ENCODE assay signal across 24 cellular contexts in genomic region chr6:52642381-52642780, GRCh38. TPM values are rescaled to one million over a fixed set of nuclear protein-coding genes. Genes with fewer than 3 reads are reported as not detected.
DNase-seq lines count a peak whose midpoint lies in the region; FAIRE-seq and TF ChIP-seq lines count a peak whose summit lies in the region.
"Had no signal": no experiment of that assay in that cellular context is flagged by ENCODE, and none has a peak within 500 bp of the region (broad histone marks: within the 10 kb centered on the region; RNA-seq: fewer than 3 reads in every experiment).

No MANE protein-coding gene starts in this region.

- no peaks in the 10 kb centered on the region for H3F3A ChIP-seq in SK-N-SH (replicated peaks; ENCODE audit: insufficient read depth)

- H3K27me3 ChIP-seq in SK-N-SH (ENCODE audit: insufficient read depth) = no peaks in the 10 kb centered on the region
- H3K27me3 ChIP-seq: BE2C, testis had no signal

- DNase-seq in D721Med (ENCODE audit: insufficient read length, low spot score) (peak; percentile 36), NCI-H1417 (lab: John Stamatoyannopoulos, UW) (peak in 2 of 3 experiments; percentile 45 to 85), NCI-H748 treated with DMSO at 0.1 percent for 48 hours (lab: John Stamatoyannopoulos, UW) (peak; percentile 51), left kidney (ENCODE audit: low read depth, low spot score) (peak; percentile 62), SK-N-SH (no peak), OCI-LY7 (ENCODE audit: low spot score) (no peak), EL (no peak), GM10266 (ENCODE audit: extremely low spot score) (no peak)
- DNase-seq: activated CD4-positive, alpha-beta T cell treated with anti-CD3 and anti-CD28 coated beads for 1 hour; activated CD8-positive, alpha-beta T cell treated with anti-CD3 and anti-CD28 coated beads for 36 hours; activated naive CD4-positive, alpha-beta T cell treated with anti-CD3 and anti-CD28 coated beads, Interleukin-2, amount 50 U/mL, for 16 hours; amniotic stem cell; BE2C; effector CD4-positive, alpha-beta T cell; glutamatergic neuron; H9; left ventricle myocardium superior; NCI-H2029; NCI-H446; stimulated activated naive CD8-positive, alpha-beta T cell treated with anti-CD3 and anti-CD28 coated beads, Interleukin-15, Interleukin-2, amounts not matched to agents 100 U/mL and 50 U/mL, for 24 hours; testis had no signal

- H3K27ac ChIP-seq in SK-N-SH (ENCODE audit: low read depth in 2 of 2, low read length in 1 of 2) (no peak overlapping the region), OCI-LY7 (ENCODE audit: low read depth, low read length, poor library complexity, severe bottlenecking) (no peak overlapping the region)
- H3K27ac ChIP-seq: epithelial cell of prostate, KMS-11, testis had no signal

- H3K36me3 ChIP-seq in SK-N-SH (replicated peaks in 1 of 2; ENCODE audit: control insufficient read depth in 1 of 2, insufficient read depth in 2 of 2, low read length in 1 of 2) (no peaks in the 10 kb centered on the region), OCI-LY7 (ENCODE audit: insufficient read depth, low read length) (no peaks in the 10 kb centered on the region)
- H3K36me3 ChIP-seq: BE2C had no signal

- H3K4me1 ChIP-seq in SK-N-SH (ENCODE audit: control insufficient read depth in 1 of 2, insufficient read depth in 2 of 2, low read depth in 1 of 2, low read length in 1 of 2) (peaks cover 3 to 12% of the 10 kb centered on the region in 2 experiments; a peak in 2 of 4 replicates), OCI-LY7 (ENCODE audit: insufficient read depth, low read length, poor library complexity, severe bottlenecking) (no peaks in the 10 kb centered on the region)
- H3K4me1 ChIP-seq: BE2C, testis had no signal

- POLR2A ChIA-PET in SK-N-SH (lab: Yijun Ruan, JAX) (no interaction called here), OCI-LY7 (lab: Charles Lee) (interaction anchor here (0.5 to 1.8 kb wide), 4 partner anchors 9 to 1302 kb away, joined by 3 to 10 read pairs (median 5); no protein-coding TSS in a partner anchor)

- H3K9me2 ChIP-seq in SK-N-SH = no peaks in the 10 kb centered on the region
- H3K9me2 ChIP-seq in OCI-LY7 (ENCODE audit: insufficient read depth, low read length) = no peaks in the 10 kb centered on the region

- no peaks in the 10 kb centered on the region for H3K79me2 ChIP-seq in SK-N-SH (ENCODE audit: insufficient read depth)
- H3K79me2 ChIP-seq in OCI-LY7 (ENCODE audit: insufficient read depth, low read depth, low read length) = no peaks in the 10 kb centered on the region

- TF ChIP-seq CTCF in D721Med (IDR thresholded peaks at IDR 0.05; ENCODE audit: insufficient read depth, missing control alignments) = no peak
- TF ChIP-seq CTCF in SK-N-SH (IDR thresholded peaks at IDR 0.05) = no peak
- TF ChIP-seq CTCF in OCI-LY7 (conservative IDR thresholded peaks at IDR 0.05; ENCODE audit: low read length) = no peak
- TF ChIP-seq CTCF in GM10266 (IDR thresholded peaks at IDR 0.05; ENCODE audit: control insufficient read depth, insufficient read depth, low read depth, missing control alignments) = no peak

- no peak for TF ChIP-seq EP300 in SK-N-SH (IDR thresholded peaks at IDR 0.05; ENCODE audit: borderline replicate concordance in 1 of 2, low read depth in 1 of 2, low read length in 1 of 2)

- BruUV-seq in OCI-LY7 (replicated peaks; lab: Mats Ljungman, UMichigan) = no TSS peak

- no peak overlapping the region for H3K4me3 ChIP-seq in SK-N-SH (ENCODE audit: low read depth in 2 of 2, low read length in 1 of 2)
- H3K4me3 ChIP-seq in OCI-LY7 (ENCODE audit: low read depth, low read length, poor library complexity, severe bottlenecking) = no peak overlapping the region
- H3K4me3 ChIP-seq: testis had no signal

- H2AFZ ChIP-seq in SK-N-SH (ENCODE audit: low read depth) (no peak overlapping the region), OCI-LY7 (ENCODE audit: low read length) (no peak overlapping the region)

- no peak for TF ChIP-seq RAD21 in SK-N-SH (IDR thresholded peaks at IDR 0.05; ENCODE audit: low read length)

- H4K20me1 ChIP-seq in SK-N-SH (ENCODE audit: insufficient read depth) = no peaks in the 10 kb centered on the region
- H4K20me1 ChIP-seq in OCI-LY7 (ENCODE audit: insufficient read depth, low read length) = no peaks in the 10 kb centered on the region

- CTCF ChIA-PET in SK-N-SH (lab: Yijun Ruan, JAX) (interaction anchor here (1.2 to 4.4 kb wide), 5 partner anchors 9 to 242 kb away, joined by 4 to 33 read pairs (median 5); no protein-coding TSS in a partner anchor), OCI-LY7 (lab: Charles Lee; ENCODE audit: unreplicated experiment) (no interaction called here)

- no peaks in the 10 kb centered on the region for H3K9me3 ChIP-seq in SK-N-SH
- H3K9me3 ChIP-seq in OCI-LY7 (ENCODE audit: low read length) = no peaks in the 10 kb centered on the region
- H3K9me3 ChIP-seq: BE2C, testis had no signal

- H3K4me2 ChIP-seq in SK-N-SH (no peak overlapping the region), OCI-LY7 (ENCODE audit: low read length) (no peak overlapping the region)
- H3K4me2 ChIP-seq: KMS-11 had no signal

- intact Hi-C loops in OCI-LY7 (cut with micrococcal nuclease; ENCODE audit: unreplicated experiment) = no loop called here

- FAIRE-seq in D721Med (lab: Jason Lieb, UNC) = peak; percentile 96
- FAIRE-seq: islet of Langerhans had no signal

- H3K9ac ChIP-seq in SK-N-SH = no peak overlapping the region
- H3K9ac ChIP-seq: KMS-11 had no signal

- WGBS in SK-N-SH (ENCODE audit: low lambda C conversion rate) = 89% methylated on average over 2 of the region's 2 CpGs

TF ChIP-seq in SK-N-SH, 30 proteins besides CTCF, POLR2A, EP300 and RAD21:
- no peak for TF ChIP-seq EZH2phosphoT487 (IDR thresholded peaks at IDR 0.05; ENCODE audit: borderline replicate concordance, low read depth)
- TF ChIP-seq IRF3 (IDR thresholded peaks at IDR 0.05; ENCODE audit: low read depth, low read length) = no peak
- TF ChIP-seq MXI1 (IDR thresholded peaks at IDR 0.05; ENCODE audit: low read depth, low read length) = no peak
- no peak for TF ChIP-seq MAX (IDR thresholded peaks at IDR 0.05; ENCODE audit: low read depth)
- TF ChIP-seq RCOR1 (IDR thresholded peaks at IDR 0.05; ENCODE audit: low read length) = no peak
- no peak for TF ChIP-seq PBX3 (IDR thresholded peaks at IDR 0.05)
- no peak for TF ChIP-seq TAF1 (IDR thresholded peaks at IDR 0.05; ENCODE audit: borderline replicate concordance, low read depth, low read length)
- TF ChIP-seq ZBTB33 (IDR thresholded peaks at IDR 0.05; ENCODE audit: borderline replicate concordance, low read depth) = no peak
- TF ChIP-seq NFIC (IDR thresholded peaks at IDR 0.05; ENCODE audit: borderline replicate concordance) = no peak
- no peak for TF ChIP-seq MEF2A (IDR thresholded peaks at IDR 0.05; ENCODE audit: borderline replicate concordance, low read depth)
- no peak for TF ChIP-seq NRF1 (IDR thresholded peaks at IDR 0.05; ENCODE audit: low read depth, low read length)

RNA-seq across cellular contexts. Expression of gene TMEM14A, which starts 28.5 kb away (rescaled TPM):
- 42.4 and 48.7 TPM in 2 replicates for polyA plus RNA-seq in SK-N-SH (2012; rRNA removed)
- 60.0 and 68.7 TPM in 2 replicates for polyA plus RNA-seq in SK-N-SH (2012; cell fraction: cytosol; rRNA removed)
- 5.1 and 18.3 TPM in 2 replicates for polyA plus RNA-seq in SK-N-SH (2012; cell fraction: nucleus; rRNA removed)
- 14.6 and 17.8 TPM in 2 replicates for total RNA-seq in OCI-LY7 (2014; rRNA removed; shearing (Covaris generic))
- total RNA-seq in OCI-LY7 (2022) = 27.2 and 32.7 TPM in 2 replicates

Comparison
In these comparisons a context has a peak if more than half of its experiments do, and no peak if none do; other contexts are left out.
1. DNase-seq: peak in D721Med (single experiment), NCI-H1417 (2 of 3), NCI-H748 treated with DMSO at 0.1 percent for 48 hours (single experiment) and left kidney (single experiment); none in SK-N-SH (single experiment), OCI-LY7 (single experiment), EL (single experiment) and GM10266 (single experiment).